Comparison of ENCODE assay signal across 1 cellular context in the genomic region with DNA sequence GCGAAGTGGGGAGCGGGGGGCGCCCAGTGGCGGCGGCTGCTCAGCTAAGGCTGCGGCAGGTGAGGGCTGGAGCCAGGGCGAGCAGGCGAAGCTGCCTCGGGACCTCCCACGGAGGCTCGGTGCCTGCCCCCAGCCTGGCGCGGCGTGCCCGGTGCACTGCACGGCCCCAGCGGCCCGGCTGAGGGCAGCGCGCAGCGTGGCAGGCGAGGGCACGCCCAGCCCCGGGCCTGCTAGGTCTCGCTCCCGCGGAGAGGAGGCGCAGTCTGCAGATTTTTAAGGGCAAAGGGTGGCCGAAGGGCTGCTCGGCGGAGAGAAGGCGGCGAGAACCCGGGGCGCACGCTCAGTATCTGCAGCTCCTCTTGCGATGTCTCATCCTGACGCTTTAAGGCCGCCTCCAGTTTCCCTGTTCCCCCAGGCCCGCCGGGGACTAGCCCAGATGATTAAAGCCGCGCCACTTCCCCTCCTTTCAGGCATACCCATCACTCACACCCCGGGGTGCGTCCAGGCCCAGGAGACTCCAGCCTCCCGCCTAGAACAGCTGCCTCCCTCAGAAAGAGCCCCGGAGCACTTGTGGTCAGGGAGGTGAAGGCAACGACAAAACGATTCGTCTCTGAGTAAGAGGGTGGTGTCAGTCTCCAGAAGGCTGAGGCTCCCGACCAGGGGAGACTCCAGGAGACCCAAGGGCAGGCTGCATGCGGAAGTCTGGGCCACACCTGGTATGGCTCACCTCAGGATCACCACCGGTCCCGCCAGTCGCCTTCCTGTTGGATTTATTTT.
TF ChIP-seq lines count a peak whose summit lies in the region.

A gene with protein sequence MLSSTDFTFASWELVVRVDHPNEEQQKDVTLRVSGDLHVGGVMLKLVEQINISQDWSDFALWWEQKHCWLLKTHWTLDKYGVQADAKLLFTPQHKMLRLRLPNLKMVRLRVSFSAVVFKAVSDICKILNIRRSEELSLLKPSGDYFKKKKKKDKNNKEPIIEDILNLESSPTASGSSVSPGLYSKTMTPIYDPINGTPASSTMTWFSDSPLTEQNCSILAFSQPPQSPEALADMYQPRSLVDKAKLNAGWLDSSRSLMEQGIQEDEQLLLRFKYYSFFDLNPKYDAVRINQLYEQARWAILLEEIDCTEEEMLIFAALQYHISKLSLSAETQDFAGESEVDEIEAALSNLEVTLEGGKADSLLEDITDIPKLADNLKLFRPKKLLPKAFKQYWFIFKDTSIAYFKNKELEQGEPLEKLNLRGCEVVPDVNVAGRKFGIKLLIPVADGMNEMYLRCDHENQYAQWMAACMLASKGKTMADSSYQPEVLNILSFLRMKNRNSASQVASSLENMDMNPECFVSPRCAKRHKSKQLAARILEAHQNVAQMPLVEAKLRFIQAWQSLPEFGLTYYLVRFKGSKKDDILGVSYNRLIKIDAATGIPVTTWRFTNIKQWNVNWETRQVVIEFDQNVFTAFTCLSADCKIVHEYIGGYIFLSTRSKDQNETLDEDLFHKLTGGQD (minus strand): TSS at position 158 of the 777 bp plus-strand sequence. CDS start 3,476 bp downstream, outside the sequence.

TF ChIP-seq in HepG2, 621 proteins besides CTCF, POLR2A, EP300 and RAD21 (continued from another document and continues in another):
- TF ChIP-seq, protein P1, sequence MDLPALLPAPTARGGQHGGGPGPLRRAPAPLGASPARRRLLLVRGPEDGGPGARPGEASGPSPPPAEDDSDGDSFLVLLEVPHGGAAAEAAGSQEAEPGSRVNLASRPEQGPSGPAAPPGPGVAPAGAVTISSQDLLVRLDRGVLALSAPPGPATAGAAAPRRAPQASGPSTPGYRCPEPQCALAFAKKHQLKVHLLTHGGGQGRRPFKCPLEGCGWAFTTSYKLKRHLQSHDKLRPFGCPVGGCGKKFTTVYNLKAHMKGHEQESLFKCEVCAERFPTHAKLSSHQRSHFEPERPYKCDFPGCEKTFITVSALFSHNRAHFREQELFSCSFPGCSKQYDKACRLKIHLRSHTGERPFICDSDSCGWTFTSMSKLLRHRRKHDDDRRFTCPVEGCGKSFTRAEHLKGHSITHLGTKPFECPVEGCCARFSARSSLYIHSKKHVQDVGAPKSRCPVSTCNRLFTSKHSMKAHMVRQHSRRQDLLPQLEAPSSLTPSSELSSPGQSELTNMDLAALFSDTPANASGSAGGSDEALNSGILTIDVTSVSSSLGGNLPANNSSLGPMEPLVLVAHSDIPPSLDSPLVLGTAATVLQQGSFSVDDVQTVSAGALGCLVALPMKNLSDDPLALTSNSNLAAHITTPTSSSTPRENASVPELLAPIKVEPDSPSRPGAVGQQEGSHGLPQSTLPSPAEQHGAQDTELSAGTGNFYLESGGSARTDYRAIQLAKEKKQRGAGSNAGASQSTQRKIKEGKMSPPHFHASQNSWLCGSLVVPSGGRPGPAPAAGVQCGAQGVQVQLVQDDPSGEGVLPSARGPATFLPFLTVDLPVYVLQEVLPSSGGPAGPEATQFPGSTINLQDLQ (CRISPR knock-in tag; IDR thresholded peaks at IDR 0.05), result peak; percentile 95
- TF ChIP-seq, protein P2, sequence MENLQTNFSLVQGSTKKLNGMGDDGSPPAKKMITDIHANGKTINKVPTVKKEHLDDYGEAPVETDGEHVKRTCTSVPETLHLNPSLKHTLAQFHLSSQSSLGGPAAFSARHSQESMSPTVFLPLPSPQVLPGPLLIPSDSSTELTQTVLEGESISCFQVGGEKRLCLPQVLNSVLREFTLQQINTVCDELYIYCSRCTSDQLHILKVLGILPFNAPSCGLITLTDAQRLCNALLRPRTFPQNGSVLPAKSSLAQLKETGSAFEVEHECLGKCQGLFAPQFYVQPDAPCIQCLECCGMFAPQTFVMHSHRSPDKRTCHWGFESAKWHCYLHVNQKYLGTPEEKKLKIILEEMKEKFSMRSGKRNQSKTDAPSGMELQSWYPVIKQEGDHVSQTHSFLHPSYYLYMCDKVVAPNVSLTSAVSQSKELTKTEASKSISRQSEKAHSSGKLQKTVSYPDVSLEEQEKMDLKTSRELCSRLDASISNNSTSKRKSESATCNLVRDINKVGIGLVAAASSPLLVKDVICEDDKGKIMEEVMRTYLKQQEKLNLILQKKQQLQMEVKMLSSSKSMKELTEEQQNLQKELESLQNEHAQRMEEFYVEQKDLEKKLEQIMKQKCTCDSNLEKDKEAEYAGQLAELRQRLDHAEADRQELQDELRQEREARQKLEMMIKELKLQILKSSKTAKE (CRISPR knock-in tag; IDR thresholded peaks at IDR 0.05; ENCODE audit: borderline replicate concordance), result no peak; the same call in 1 of the 2 replicates
- TF ChIP-seq SP140L (CRISPR knock-in tag; IDR thresholded peaks at IDR 0.05; ENCODE audit: borderline replicate concordance) (peak; percentile 48; the same call in 1 of the 2 replicates), ZNF253 (CRISPR knock-in tag; IDR thresholded peaks at IDR 0.05; ENCODE audit: borderline replicate concordance) (peak; percentile 91; the same call in 1 of the 2 replicates), NFYB (CRISPR knock-in tag; IDR thresholded peaks at IDR 0.05) (0 out of 2 replicates have a peak, but pooled peaks have one; percentile 6), SAFB2 (CRISPR knock-in tag; IDR thresholded peaks at IDR 0.05; ENCODE audit: borderline replicate concordance, low read depth) (peak; percentile 98), TP53 (CRISPR knock-in tag; conservative IDR thresholded peaks at IDR 0.05) (peak; percentile 18; the same call in 1 of the 2 replicates), ZNF878 (CRISPR knock-in tag; IDR thresholded peaks at IDR 0.05) (peak; percentile 70; the same call in 1 of the 2 replicates), FOXC1 (CRISPR knock-in tag; IDR thresholded peaks at IDR 0.05; ENCODE audit: borderline replicate concordance) (no peak; the same call in 1 of the 2 replicates), ZNF792 (CRISPR knock-in tag; IDR thresholded peaks at IDR 0.05) (peak; percentile 80), KAT2B (IDR thresholded peaks at IDR 0.05; ENCODE audit: borderline replicate concordance, low read depth, low read length) (no peak), ZNF354B (CRISPR knock-in tag; IDR thresholded peaks at IDR 0.05) (no peak), NCOA2 (CRISPR knock-in tag; IDR thresholded peaks at IDR 0.05) (no peak; the same call in 1 of the 2 replicates), ARID2 (CRISPR knock-in tag; IDR thresholded peaks at IDR 0.05; ENCODE audit: borderline replicate concordance) (no peak), SNAI1 (CRISPR knock-in tag; IDR thresholded peaks at IDR 0.05; ENCODE audit: borderline replicate concordance) (peak; percentile 54; the same call in 1 of the 2 replicates), TBL1XR1 (IDR thresholded peaks at IDR 0.05; ENCODE audit: borderline replicate concordance, low read length, partially characterized antibody) (no peak), ZSCAN25 (CRISPR knock-in tag; IDR thresholded peaks at IDR 0.05) (peak; percentile 54; the same call in 1 of the 2 replicates), RNF2 (conservative IDR thresholded peaks at IDR 0.05; ENCODE audit: low read depth) (peak; percentile 98), ZNF652 (CRISPR knock-in tag; IDR thresholded peaks at IDR 0.05; ENCODE audit: borderline replicate concordance, low read depth) (0 out of 2 replicates have a peak, but pooled peaks have one; percentile 48), ZNF678 (CRISPR knock-in tag; IDR thresholded peaks at IDR 0.05) (peak; percentile 51; the same call in 1 of the 2 replicates), MLLT10 (CRISPR knock-in tag; IDR thresholded peaks at IDR 0.05) (no peak), ZNF776 (CRISPR knock-in tag; IDR thresholded peaks at IDR 0.05) (peak; percentile 93; the same call in 1 of the 2 replicates), CBX1 (IDR thresholded peaks at IDR 0.05; ENCODE audit: low read depth) (peak; percentile 26), HNRNPH1 (optimal IDR thresholded peaks at IDR 0.05; ENCODE audit: low read depth, low read length) (no peak), BHLHE40 (IDR thresholded peaks at IDR 0.05; ENCODE audit: low read length) (no peak), SNRNP70 (IDR thresholded peaks at IDR 0.05; ENCODE audit: low read depth, low read length) (no peak), HMG20B (CRISPR knock-in tag; conservative IDR thresholded peaks at IDR 0.05) (no peak)
- TF ChIP-seq, protein P3, sequence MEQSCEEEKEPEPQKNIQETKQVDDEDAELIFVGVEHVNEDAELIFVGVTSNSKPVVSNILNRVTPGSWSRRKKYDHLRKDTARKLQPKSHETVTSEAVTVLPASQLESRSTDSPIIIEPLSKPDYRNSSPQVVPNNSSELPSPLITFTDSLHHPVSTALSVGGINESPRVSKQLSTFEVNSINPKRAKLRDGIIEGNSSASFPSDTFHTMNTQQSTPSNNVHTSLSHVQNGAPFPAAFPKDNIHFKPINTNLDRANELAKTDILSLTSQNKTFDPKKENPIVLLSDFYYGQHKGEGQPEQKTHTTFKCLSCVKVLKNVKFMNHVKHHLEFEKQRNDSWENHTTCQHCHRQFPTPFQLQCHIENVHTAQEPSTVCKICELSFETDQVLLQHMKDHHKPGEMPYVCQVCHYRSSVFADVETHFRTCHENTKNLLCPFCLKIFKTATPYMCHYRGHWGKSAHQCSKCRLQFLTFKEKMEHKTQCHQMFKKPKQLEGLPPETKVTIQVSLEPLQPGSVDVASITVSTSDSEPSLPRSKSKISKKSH (CRISPR knock-in tag; IDR thresholded peaks at IDR 0.05; ENCODE audit: borderline replicate concordance), result peak; percentile 79
- TF ChIP-seq, protein P4, sequence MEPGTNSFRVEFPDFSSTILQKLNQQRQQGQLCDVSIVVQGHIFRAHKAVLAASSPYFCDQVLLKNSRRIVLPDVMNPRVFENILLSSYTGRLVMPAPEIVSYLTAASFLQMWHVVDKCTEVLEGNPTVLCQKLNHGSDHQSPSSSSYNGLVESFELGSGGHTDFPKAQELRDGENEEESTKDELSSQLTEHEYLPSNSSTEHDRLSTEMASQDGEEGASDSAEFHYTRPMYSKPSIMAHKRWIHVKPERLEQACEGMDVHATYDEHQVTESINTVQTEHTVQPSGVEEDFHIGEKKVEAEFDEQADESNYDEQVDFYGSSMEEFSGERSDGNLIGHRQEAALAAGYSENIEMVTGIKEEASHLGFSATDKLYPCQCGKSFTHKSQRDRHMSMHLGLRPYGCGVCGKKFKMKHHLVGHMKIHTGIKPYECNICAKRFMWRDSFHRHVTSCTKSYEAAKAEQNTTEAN (CRISPR knock-in tag; conservative IDR thresholded peaks at IDR 0.05), result peak; percentile 91
- TF ChIP-seq, protein P5, sequence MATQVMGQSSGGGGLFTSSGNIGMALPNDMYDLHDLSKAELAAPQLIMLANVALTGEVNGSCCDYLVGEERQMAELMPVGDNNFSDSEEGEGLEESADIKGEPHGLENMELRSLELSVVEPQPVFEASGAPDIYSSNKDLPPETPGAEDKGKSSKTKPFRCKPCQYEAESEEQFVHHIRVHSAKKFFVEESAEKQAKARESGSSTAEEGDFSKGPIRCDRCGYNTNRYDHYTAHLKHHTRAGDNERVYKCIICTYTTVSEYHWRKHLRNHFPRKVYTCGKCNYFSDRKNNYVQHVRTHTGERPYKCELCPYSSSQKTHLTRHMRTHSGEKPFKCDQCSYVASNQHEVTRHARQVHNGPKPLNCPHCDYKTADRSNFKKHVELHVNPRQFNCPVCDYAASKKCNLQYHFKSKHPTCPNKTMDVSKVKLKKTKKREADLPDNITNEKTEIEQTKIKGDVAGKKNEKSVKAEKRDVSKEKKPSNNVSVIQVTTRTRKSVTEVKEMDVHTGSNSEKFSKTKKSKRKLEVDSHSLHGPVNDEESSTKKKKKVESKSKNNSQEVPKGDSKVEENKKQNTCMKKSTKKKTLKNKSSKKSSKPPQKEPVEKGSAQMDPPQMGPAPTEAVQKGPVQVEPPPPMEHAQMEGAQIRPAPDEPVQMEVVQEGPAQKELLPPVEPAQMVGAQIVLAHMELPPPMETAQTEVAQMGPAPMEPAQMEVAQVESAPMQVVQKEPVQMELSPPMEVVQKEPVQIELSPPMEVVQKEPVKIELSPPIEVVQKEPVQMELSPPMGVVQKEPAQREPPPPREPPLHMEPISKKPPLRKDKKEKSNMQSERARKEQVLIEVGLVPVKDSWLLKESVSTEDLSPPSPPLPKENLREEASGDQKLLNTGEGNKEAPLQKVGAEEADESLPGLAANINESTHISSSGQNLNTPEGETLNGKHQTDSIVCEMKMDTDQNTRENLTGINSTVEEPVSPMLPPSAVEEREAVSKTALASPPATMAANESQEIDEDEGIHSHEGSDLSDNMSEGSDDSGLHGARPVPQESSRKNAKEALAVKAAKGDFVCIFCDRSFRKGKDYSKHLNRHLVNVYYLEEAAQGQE (IDR thresholded peaks at IDR 0.05; ENCODE audit: borderline replicate concordance in 1 of 2, low read depth in 1 of 2, low read length in 2 of 2), result peak in 1 of 2 experiments; percentile 33; a peak in 1 of 4 replicates
- TF ChIP-seq, protein P6, sequence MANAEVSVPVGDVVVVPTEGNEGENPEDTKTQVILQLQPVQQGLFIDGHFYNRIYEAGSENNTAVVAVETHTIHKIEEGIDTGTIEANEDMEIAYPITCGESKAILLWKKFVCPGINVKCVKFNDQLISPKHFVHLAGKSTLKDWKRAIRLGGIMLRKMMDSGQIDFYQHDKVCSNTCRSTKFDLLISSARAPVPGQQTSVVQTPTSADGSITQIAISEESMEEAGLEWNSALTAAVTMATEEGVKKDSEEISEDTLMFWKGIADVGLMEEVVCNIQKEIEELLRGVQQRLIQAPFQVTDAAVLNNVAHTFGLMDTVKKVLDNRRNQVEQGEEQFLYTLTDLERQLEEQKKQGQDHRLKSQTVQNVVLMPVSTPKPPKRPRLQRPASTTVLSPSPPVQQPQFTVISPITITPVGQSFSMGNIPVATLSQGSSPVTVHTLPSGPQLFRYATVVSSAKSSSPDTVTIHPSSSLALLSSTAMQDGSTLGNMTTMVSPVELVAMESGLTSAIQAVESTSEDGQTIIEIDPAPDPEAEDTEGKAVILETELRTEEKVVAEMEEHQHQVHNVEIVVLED (CRISPR knock-in tag; IDR thresholded peaks at IDR 0.05; ENCODE audit: borderline replicate concordance), result peak; percentile 57; the same call in 1 of the 2 replicates
- TF ChIP-seq, protein P7, sequence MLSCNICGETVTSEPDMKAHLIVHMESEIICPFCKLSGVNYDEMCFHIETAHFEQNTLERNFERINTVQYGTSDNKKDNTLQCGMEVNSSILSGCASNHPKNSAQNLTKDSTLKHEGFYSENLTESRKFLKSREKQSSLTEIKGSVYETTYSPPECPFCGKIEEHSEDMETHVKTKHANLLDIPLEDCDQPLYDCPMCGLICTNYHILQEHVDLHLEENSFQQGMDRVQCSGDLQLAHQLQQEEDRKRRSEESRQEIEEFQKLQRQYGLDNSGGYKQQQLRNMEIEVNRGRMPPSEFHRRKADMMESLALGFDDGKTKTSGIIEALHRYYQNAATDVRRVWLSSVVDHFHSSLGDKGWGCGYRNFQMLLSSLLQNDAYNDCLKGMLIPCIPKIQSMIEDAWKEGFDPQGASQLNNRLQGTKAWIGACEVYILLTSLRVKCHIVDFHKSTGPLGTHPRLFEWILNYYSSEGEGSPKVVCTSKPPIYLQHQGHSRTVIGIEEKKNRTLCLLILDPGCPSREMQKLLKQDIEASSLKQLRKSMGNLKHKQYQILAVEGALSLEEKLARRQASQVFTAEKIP (CRISPR knock-in tag; IDR thresholded peaks at IDR 0.05; ENCODE audit: borderline replicate concordance), result no peak
- TF ChIP-seq, protein P8, sequence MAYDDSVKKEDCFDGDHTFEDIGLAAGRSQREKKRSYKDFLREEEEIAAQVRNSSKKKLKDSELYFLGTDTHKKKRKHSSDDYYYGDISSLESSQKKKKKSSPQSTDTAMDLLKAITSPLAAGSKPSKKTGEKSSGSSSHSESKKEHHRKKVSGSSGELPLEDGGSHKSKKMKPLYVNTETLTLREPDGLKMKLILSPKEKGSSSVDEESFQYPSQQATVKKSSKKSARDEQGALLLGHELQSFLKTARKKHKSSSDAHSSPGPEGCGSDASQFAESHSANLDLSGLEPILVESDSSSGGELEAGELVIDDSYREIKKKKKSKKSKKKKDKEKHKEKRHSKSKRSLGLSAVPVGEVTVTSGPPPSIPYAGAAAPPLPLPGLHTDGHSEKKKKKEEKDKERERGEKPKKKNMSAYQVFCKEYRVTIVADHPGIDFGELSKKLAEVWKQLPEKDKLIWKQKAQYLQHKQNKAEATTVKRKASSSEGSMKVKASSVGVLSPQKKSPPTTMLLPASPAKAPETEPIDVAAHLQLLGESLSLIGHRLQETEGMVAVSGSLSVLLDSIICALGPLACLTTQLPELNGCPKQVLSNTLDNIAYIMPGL (CRISPR knock-in tag; IDR thresholded peaks at IDR 0.05; ENCODE audit: borderline replicate concordance in 1 of 2, low read depth in 1 of 2), result peak; percentile 96 to 98
